Comparison of ENCODE assay signal across 9 cellular contexts in genomic region chr6:100461273-100461919, GRCh38. TPM values are rescaled to one million over a fixed set of nuclear protein-coding genes. Genes with fewer than 3 reads are reported as not detected.
DNase-seq lines count a peak whose midpoint lies in the region; ATAC-seq, FAIRE-seq and TF ChIP-seq lines count a peak whose summit lies in the region.
"Had no signal": no experiment of that assay in that cellular context is flagged by ENCODE, and none has a peak within 500 bp of the region (broad histone marks: within the 10 kb centered on the region; RNA-seq: fewer than 3 reads in every experiment).

No MANE protein-coding gene starts in this region.

- H3K4me3 ChIP-seq in astrocyte (ENCODE audit: insufficient read depth, low read depth, low read length) = no peak overlapping the region
- peak overlapping the region; percentile 13 for H3K4me3 ChIP-seq in neural progenitor cell
- no peak overlapping the region for H3K4me3 ChIP-seq in adrenal gland

- H3K9ac ChIP-seq in astrocyte (ENCODE audit: low read length) = no peak overlapping the region
- H3K9ac ChIP-seq in neural progenitor cell = no peak overlapping the region

- H4K20me1 ChIP-seq in astrocyte (ENCODE audit: insufficient read depth, low read length) = peaks cover 15% of the 10 kb centered on the region
- peaks cover 95% of the 10 kb centered on the region for H4K20me1 ChIP-seq in neural progenitor cell (ENCODE audit: low read depth)

- H3K36me3 Mint-ChIP-seq in astrocyte (ENCODE audit: low read depth, unreplicated experiment) (peaks cover 2% of the 10 kb centered on the region), neural progenitor cell (no peaks in the 10 kb centered on the region)

- H2AFZ ChIP-seq in astrocyte (ENCODE audit: low read depth, low read length) (no peak overlapping the region), neural progenitor cell (replicated peaks) (no peak overlapping the region)

- no peak for FAIRE-seq in astrocyte (lab: Jason Lieb, UNC)

- H3K27ac Mint-ChIP-seq in astrocyte (ENCODE audit: unreplicated experiment) (no peak overlapping the region), neural progenitor cell (no peak overlapping the region)

- peaks cover 6% of the 10 kb centered on the region for H3K4me1 ChIP-seq in astrocyte (ENCODE audit: insufficient read depth, low read length)
- peaks cover 21% of the 10 kb centered on the region for H3K4me1 ChIP-seq in neural progenitor cell
- peaks cover 0 to 12% of the 10 kb centered on the region in 2 donors for H3K4me1 ChIP-seq in adrenal gland (replicated peaks in 1 of 2)

- H3K36me3 ChIP-seq in astrocyte (ENCODE audit: insufficient read depth, low read length) (no peaks in the 10 kb centered on the region), neural progenitor cell (no peaks in the 10 kb centered on the region), adrenal gland (replicated peaks in 1 of 2) (no peaks in the 10 kb centered on the region)

- peaks cover 100% of the 10 kb centered on the region for H3K27me3 ChIP-seq in astrocyte (ENCODE audit: insufficient read depth, low read length)
- peaks cover 100% of the 10 kb centered on the region for H3K27me3 ChIP-seq in neural progenitor cell
- peaks cover 100% of the 10 kb centered on the region for H3K27me3 ChIP-seq in adrenal gland

- no peaks in the 10 kb centered on the region for H3K79me2 ChIP-seq in astrocyte (ENCODE audit: insufficient read depth, low read length)
- H3K79me2 ChIP-seq in neural progenitor cell (ENCODE audit: low read depth) = no peaks in the 10 kb centered on the region

- peaks cover 51% of the 10 kb centered on the region for H3F3A ChIP-seq in neural progenitor cell (ENCODE audit: low read depth)

- no peak for ATAC-seq in HG03025 (IDR thresholded peaks at IDR 0.05; ENCODE audit: low FRiP score, unreplicated experiment)
- ATAC-seq in GM18868 (IDR thresholded peaks at IDR 0.05; ENCODE audit: unreplicated experiment) = no peak

- TF ChIP-seq CTCF in astrocyte (IDR thresholded peaks at IDR 0.05; ENCODE audit: insufficient read depth, low read depth, low read length) (no peak), neural progenitor cell (IDR thresholded peaks at IDR 0.05) (no peak), adrenal gland (IDR thresholded peaks at IDR 0.05) (no peak)

- 12 to 18% (median 13%) methylated on average over 25 to 29 of the region's 29 CpGs for WGBS in adrenal gland, 4 donors

- no peak overlapping the region for H3K27ac ChIP-seq in astrocyte (ENCODE audit: low read depth, low read length)
- H3K27ac ChIP-seq in neural progenitor cell = no peak overlapping the region
- H3K27ac ChIP-seq in adrenal gland = no peak overlapping the region

- peak; percentile 72 for DNase-seq in EH (ENCODE audit: low read depth)
- DNase-seq in NCI-H1092 (lab: John Stamatoyannopoulos, UW) = peak; percentile 38
- no peak for DNase-seq in astrocyte (ENCODE audit: low read depth)
- peak; percentile 75 for DNase-seq in neural progenitor cell (ENCODE audit: low spot score)
- DNase-seq in GF-D8 (lab: John Stamatoyannopoulos, UW) = no peak
- no peak for DNase-seq in adrenal gland
- DNase-seq: T1000 had no signal

- H3K27me3 Mint-ChIP-seq in astrocyte (ENCODE audit: low read depth, unreplicated experiment) (peaks cover 75% of the 10 kb centered on the region), neural progenitor cell (ENCODE audit: insufficient read depth, low read depth) (peaks cover 88% of the 10 kb centered on the region)

- H3K4me3 Mint-ChIP-seq in astrocyte (ENCODE audit: unreplicated experiment) (peak overlapping the region; percentile 62), neural progenitor cell (peak overlapping the region; percentile 73)

- intact Hi-C loops in adrenal gland (cut with DNase I) = no loop called here

- H3K9me3 Mint-ChIP-seq in astrocyte (ENCODE audit: unreplicated experiment) (peaks cover 11% of the 10 kb centered on the region), neural progenitor cell (no peaks in the 10 kb centered on the region)

- H3K9me3 ChIP-seq in astrocyte (ENCODE audit: insufficient read depth, low read depth, low read length) = peaks cover 5% of the 10 kb centered on the region
- no peaks in the 10 kb centered on the region for H3K9me3 ChIP-seq in neural progenitor cell (ENCODE audit: low read depth)
- H3K9me3 ChIP-seq in adrenal gland (replicated peaks in 1 of 3) = no peaks in the 10 kb centered on the region

- H3K4me1 Mint-ChIP-seq in astrocyte (ENCODE audit: low read depth, unreplicated experiment) (no peaks in the 10 kb centered on the region), neural progenitor cell (peaks cover 22% of the 10 kb centered on the region)

- H3K4me2 ChIP-seq in astrocyte (ENCODE audit: low read length) (peak overlapping the region; percentile 48), neural progenitor cell (peak overlapping the region; percentile 59)

- TF ChIP-seq POLR2A in adrenal gland (IDR thresholded peaks at IDR 0.05) = no peak

RNA-seq across cellular contexts. Expression of gene SIM1, which starts 3.3 kb away (rescaled TPM):
- total RNA-seq in astrocyte = not detected in 2 replicates
- not detected in 2 replicates for total RNA-seq in neural progenitor cell (ENCODE audit: low replicate concordance)
- total RNA-seq in adrenal gland = not detected
- not detected for polyA plus RNA-seq in adrenal gland

Comparison
In these comparisons a context has a peak if more than half of its experiments do, and no peak if none do; other contexts are left out.
1. DNase-seq: peak in EH (single experiment), NCI-H1092 (single experiment) and neural progenitor cell (single experiment); none in astrocyte (single experiment), GF-D8 (single experiment) and adrenal gland (0 of 7).